17 cellular contexts compared by ENCODE assay signal in genomic region chr21:41187537-41188025, GRCh38. TPM values are rescaled to one million over a fixed set of nuclear protein-coding genes. Genes with fewer than 3 reads are reported as not detected.
A peak's percentile ranks its signal among the peaks of the same experiment; 100 is the strongest.
DNase-seq lines count a peak whose midpoint lies in the region; ATAC-seq, FAIRE-seq and TF ChIP-seq lines count a peak whose summit lies in the region.
"Had no signal": no experiment of that assay in that cellular context is flagged by ENCODE, and none has a peak within 500 bp of the region (broad histone marks: within the 10 kb centered on the region; RNA-seq: fewer than 3 reads in every experiment).

No MANE protein-coding gene starts in this region.

- H3K27ac Mint-ChIP-seq in stimulated activated memory B cell treated with anti-CD40 and anti-IgM and Interleukin-4, amounts not matched to agents 10 μg/mL and 1 μg/mL and 100 μg/mL, for 72 hours: peak overlapping the region; percentile 45
- H3K27ac Mint-ChIP-seq in activated CD4-positive, alpha-beta T cell treated with anti-CD3 and anti-CD28 coated beads, Interleukin-2, amount 10 ng/mL, durations not matched to agents 7 days and 5 days: no peak overlapping the region
- H3K27ac Mint-ChIP-seq: CD4-positive, CD25-positive, alpha-beta regulatory T cell had no signal

- no peak overlapping the region for H3K4me2 ChIP-seq in DND-41 (ENCODE audit: insufficient read depth, low read length)

- CTCF ChIA-PET in activated CD4-positive, alpha-beta T cell treated with anti-CD3 and anti-CD28 coated beads, Interleukin-2, amount 10 ng/mL, durations not matched to agents 7 days and 5 days (lab: Charles Lee): no interaction called here

- H3K4me1 ChIP-seq in DND-41 (ENCODE audit: insufficient read depth, low read length): no peaks in the 10 kb centered on the region
- H3K4me1 ChIP-seq: HAP-1 had no signal

- H3K4me3 ChIP-seq in DND-41 (ENCODE audit: low read depth in 1 of 2, low read length in 2 of 2): no peak overlapping the region
- H3K4me3 ChIP-seq: BLaER1 treated with 17β-estradiol and CSF1 and Interleukin-3, amounts not matched to agents 10 nM and 100 nM; HAP-1 had no signal

- no peaks in the 10 kb centered on the region for H3K36me3 ChIP-seq in DND-41 (ENCODE audit: insufficient read depth, low read length)
- H3K36me3 ChIP-seq: BLaER1 treated with 17β-estradiol and CSF1 and Interleukin-3, amounts not matched to agents 10 nM and 100 nM; HAP-1 had no signal

- no peaks in the 10 kb centered on the region for H3K27me3 Mint-ChIP-seq in stimulated activated memory B cell treated with anti-CD40 and anti-IgM and Interleukin-4, amounts not matched to agents 10 μg/mL and 1 μg/mL and 100 μg/mL, for 72 hours
- peaks cover 11% of the 10 kb centered on the region for H3K27me3 Mint-ChIP-seq in activated CD4-positive, alpha-beta T cell treated with anti-CD3 and anti-CD28 coated beads, Interleukin-2, amount 10 ng/mL, durations not matched to agents 7 days and 5 days

- H3K4me1 Mint-ChIP-seq in stimulated activated memory B cell treated with anti-CD40 and anti-IgM and Interleukin-4, amounts not matched to agents 10 μg/mL and 1 μg/mL and 100 μg/mL, for 72 hours: peaks cover 65% of the 10 kb centered on the region
- no peaks in the 10 kb centered on the region for H3K4me1 Mint-ChIP-seq in activated CD4-positive, alpha-beta T cell treated with anti-CD3 and anti-CD28 coated beads, Interleukin-2, amount 10 ng/mL, durations not matched to agents 7 days and 5 days
- H3K4me1 Mint-ChIP-seq: CD4-positive, CD25-positive, alpha-beta regulatory T cell had no signal

- ATAC-seq in DND-41 (ENCODE audit: insufficient read depth, low read depth): peak; percentile 89
- ATAC-seq in stimulated activated memory B cell treated with anti-CD40 and anti-IgM and Interleukin-4, amounts not matched to agents 10 μg/mL and 1 μg/mL and 100 μg/mL, for 72 hours: no peak

- H3K4me3 Mint-ChIP-seq in stimulated activated memory B cell treated with anti-CD40 and anti-IgM and Interleukin-4, amounts not matched to agents 10 μg/mL and 1 μg/mL and 100 μg/mL, for 72 hours: no peak overlapping the region
- H3K4me3 Mint-ChIP-seq in activated CD4-positive, alpha-beta T cell treated with anti-CD3 and anti-CD28 coated beads, Interleukin-2, amount 10 ng/mL, durations not matched to agents 7 days and 5 days: no peak overlapping the region
- H3K4me3 Mint-ChIP-seq: CD4-positive, CD25-positive, alpha-beta regulatory T cell had no signal

- FAIRE-seq in GM12892 (lab: Jason Lieb, UNC): no peak
- FAIRE-seq: GM19239, H1 had no signal

- H3K9ac ChIP-seq in DND-41 (ENCODE audit: low read depth, low read length): no peak overlapping the region
- H3K9ac ChIP-seq: BLaER1 treated with 17β-estradiol and CSF1 and Interleukin-3, amounts not matched to agents 10 nM and 100 nM had no signal

- DNase-seq in NCI-H2107 treated with DMSO at 0.1 percent for 48 hours (lab: John Stamatoyannopoulos, UW; ENCODE audit: unreplicated experiment) (peak; percentile 68), NCI-H2107 (lab: John Stamatoyannopoulos, UW) (no peak), DND-41 (peak; percentile 36), SW480 (ENCODE audit: low spot score) (peak; percentile 27), GM12892 (ENCODE audit: insufficient read length) (no peak)
- DNase-seq in activated naive CD4-positive, alpha-beta T cell treated with anti-CD3 and anti-CD28 coated beads, Interleukin-2, amount 50 U/mL, for 16 hours: no peak
- DNase-seq in activated CD4-positive, alpha-beta T cell treated with anti-CD3 and anti-CD28 coated beads, Interleukin-2, amount 10 ng/mL, durations not matched to agents 7 days and 5 days: no peak
- DNase-seq: 8988T; AML-193; CD4-positive, CD25-positive, alpha-beta regulatory T cell; DMS 273 treated with DMSO at 0.1 percent for 48 hours; GDM1 had no signal

- H3K27ac ChIP-seq in DND-41 (ENCODE audit: low read length): no peak overlapping the region
- H3K27ac ChIP-seq: BLaER1 treated with 17β-estradiol and CSF1 and Interleukin-3, amounts not matched to agents 10 nM and 100 nM had no signal

- H2AFZ ChIP-seq in DND-41 (ENCODE audit: low read depth, low read length): no peak overlapping the region

- H3K27me3 ChIP-seq in DND-41 (ENCODE audit: insufficient read depth, low read length, poor library complexity): no peaks in the 10 kb centered on the region
- H3K27me3 ChIP-seq: BLaER1 treated with 17β-estradiol and CSF1 and Interleukin-3, amounts not matched to agents 10 nM and 100 nM had no signal

- POLR2A ChIA-PET in activated CD4-positive, alpha-beta T cell treated with anti-CD3 and anti-CD28 coated beads, Interleukin-2, amount 10 ng/mL, durations not matched to agents 7 days and 5 days (lab: Charles Lee): no interaction called here

- no peaks in the 10 kb centered on the region for H4K20me1 ChIP-seq in DND-41 (ENCODE audit: insufficient read depth, low read length)
- H4K20me1 ChIP-seq: BLaER1 treated with 17β-estradiol and CSF1 and Interleukin-3, amounts not matched to agents 10 nM and 100 nM had no signal

- peaks cover 11% of the 10 kb centered on the region for H3K9me3 Mint-ChIP-seq in stimulated activated memory B cell treated with anti-CD40 and anti-IgM and Interleukin-4, amounts not matched to agents 10 μg/mL and 1 μg/mL and 100 μg/mL, for 72 hours
- H3K9me3 Mint-ChIP-seq in activated CD4-positive, alpha-beta T cell treated with anti-CD3 and anti-CD28 coated beads, Interleukin-2, amount 10 ng/mL, durations not matched to agents 7 days and 5 days: peaks cover 8% of the 10 kb centered on the region

- TF ChIP-seq CTCF in DND-41 (IDR thresholded peaks at IDR 0.05; ENCODE audit: borderline replicate concordance, extremely low read depth, low read length, poor library complexity, severe bottlenecking): no peak

- TF ChIP-seq POLR2A in GM12892 (IDR thresholded peaks at IDR 0.05; ENCODE audit: low read depth, low read length): no peak

- H3K79me2 ChIP-seq in DND-41 (ENCODE audit: insufficient read depth, low read length): no peaks in the 10 kb centered on the region

- no peaks in the 10 kb centered on the region for H3K9me3 ChIP-seq in DND-41 (ENCODE audit: insufficient read depth, low read length, severe bottlenecking)
- H3K9me3 ChIP-seq: HAP-1 had no signal

- peaks cover 19% of the 10 kb centered on the region for H3K36me3 Mint-ChIP-seq in stimulated activated memory B cell treated with anti-CD40 and anti-IgM and Interleukin-4, amounts not matched to agents 10 μg/mL and 1 μg/mL and 100 μg/mL, for 72 hours
- no peaks in the 10 kb centered on the region for H3K36me3 Mint-ChIP-seq in activated CD4-positive, alpha-beta T cell treated with anti-CD3 and anti-CD28 coated beads, Interleukin-2, amount 10 ng/mL, durations not matched to agents 7 days and 5 days (ENCODE audit: low read depth)
- H3K36me3 Mint-ChIP-seq: CD4-positive, CD25-positive, alpha-beta regulatory T cell had no signal

RNA-seq across cellular contexts. Expression of gene BACE2, which starts 19.6 kb away (rescaled TPM):
- 1.7 TPM for polyA plus RNA-seq in GM12892 (2012; ENCODE audit: missing spikeins)
- 1 to 10 TPM; 1.6 to 1.7 TPM for total RNA-seq in activated CD4-positive, alpha-beta T cell treated with anti-CD3 and anti-CD28 coated beads, Interleukin-2, amount 10 ng/mL, durations not matched to agents 7 days and 5 days

Comparison
In these comparisons a context has a peak if more than half of its experiments do, and no peak if none do; other contexts are left out.
1. DNase-seq: peak in NCI-H2107 treated with DMSO at 0.1 percent for 48 hours (single experiment), DND-41 (single experiment) and SW480 (single experiment); none in NCI-H2107 (single experiment), activated naive CD4-positive, alpha-beta T cell treated with anti-CD3 and anti-CD28 coated beads, Interleukin-2, amount 50 U/mL, for 16 hours (single experiment), GM12892 (single experiment) and activated CD4-positive, alpha-beta T cell treated with anti-CD3 and anti-CD28 coated beads, Interleukin-2, amount 10 ng/mL, durations not matched to agents 7 days and 5 days (single experiment).